In the genomic region with DNA sequence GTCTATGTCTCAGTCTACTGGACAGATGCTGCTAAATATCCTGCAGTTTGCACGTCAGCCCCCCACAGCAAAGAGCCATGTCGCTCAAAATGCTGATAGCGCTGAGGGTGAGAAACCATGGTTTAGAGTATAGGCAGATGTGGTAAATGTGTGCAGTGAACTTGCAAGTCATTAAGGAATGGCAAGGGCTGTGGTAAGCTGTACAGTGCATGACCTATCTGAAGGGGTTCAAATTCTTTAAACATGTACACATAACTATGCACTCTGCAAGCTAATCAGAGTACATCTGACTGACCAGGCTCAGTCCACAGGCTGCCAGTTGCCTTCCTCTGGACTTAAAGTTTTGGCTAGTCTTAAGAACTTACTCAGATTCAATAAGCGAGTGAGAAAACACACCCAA, we compare ENCODE assay signal across 7 cellular contexts.
"Had no signal": no experiment of that assay in that cellular context is flagged by ENCODE, and none has a peak within 500 bp of the region (broad histone marks: within the 10 kb centered on the region; RNA-seq: fewer than 3 reads in every experiment).

No MANE protein-coding gene starts in this region.

- H3K27ac Mint-ChIP-seq: GM23338, H9 had no signal

- H3K4me3 Mint-ChIP-seq: GM23338, H9 had no signal

- FAIRE-seq: H1, H54, HTR-8/SVneo had no signal

- ATAC-seq: GM23338 had no signal

- H3K9me3 Mint-ChIP-seq: GM23338, H9 had no signal

- DNase-seq: H9, HCEC 1CT, IMR-90 had no signal

- H3K4me2 ChIP-seq: GM23338 had no signal

- H3K4me3 ChIP-seq: GM23338 had no signal

- H2AFZ ChIP-seq: GM23338 had no signal
